In the genomic region with DNA sequence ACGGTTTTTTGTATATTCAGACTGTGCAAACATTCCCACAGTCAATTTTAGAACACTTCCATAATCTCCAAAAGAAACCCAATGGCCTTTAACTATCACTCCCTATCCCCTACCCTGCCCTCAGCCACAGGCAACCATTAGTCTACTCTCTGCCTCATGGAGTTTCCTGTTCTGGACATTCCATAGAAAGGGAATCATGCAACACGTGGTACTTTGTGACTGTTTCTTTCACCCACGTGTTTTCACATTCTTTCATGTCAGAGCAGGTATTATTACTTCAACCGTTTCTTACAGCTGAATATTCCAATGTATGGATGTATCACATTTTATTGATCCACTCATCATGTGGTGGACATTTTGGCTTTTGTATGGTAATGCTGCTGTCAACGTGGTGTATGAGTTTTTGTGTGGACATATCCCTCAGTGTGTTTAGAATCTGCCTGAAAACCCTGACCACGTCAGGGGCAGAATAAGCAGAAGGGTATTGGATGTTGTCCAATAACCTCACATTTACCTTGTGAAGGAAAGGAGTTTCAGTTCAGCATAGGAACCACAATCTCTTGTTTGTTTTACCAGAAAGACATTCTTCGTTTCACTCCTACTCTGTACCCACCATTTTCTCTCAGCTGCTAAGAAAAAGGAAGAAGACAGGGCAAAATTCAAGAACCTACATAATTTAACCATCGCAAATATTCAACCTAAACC, we compare ENCODE assay signal across 10 cellular contexts.
A peak's percentile ranks its signal among the peaks of the same experiment; 100 is the strongest.
DNase-seq lines count a peak whose midpoint lies in the region; ATAC-seq and TF ChIP-seq lines count a peak whose summit lies in the region.
"Had no signal": no experiment of that assay in that cellular context is flagged by ENCODE, and none has a peak within 500 bp of the region (broad histone marks: within the 10 kb centered on the region; RNA-seq: fewer than 3 reads in every experiment).

No MANE protein-coding gene starts in this region.

- H3K27me3 ChIP-seq in breast epithelium (no peaks in the 10 kb centered on the region), spleen (replicated peaks in 1 of 7) (no peaks in the 10 kb centered on the region)

- H3K27me3 Mint-ChIP-seq in MCF 10A (ENCODE audit: insufficient read depth, unreplicated experiment), result no peaks in the 10 kb centered on the region
- H3K27me3 Mint-ChIP-seq in activated T-helper 1 cell treated with anti-CD3 and anti-CD28 coated beads, Interleukin-12 subunit alpha, Interleukin-12 subunit beta, Interleukin-2, Interleukin-4 antibody, amounts not matched to agents 30 ng/mL and 10 ng/mL and 1 ng/mL, durations not matched to agents 14 hours and 24 hours and 36 hours (ENCODE audit: insufficient read depth), result no peaks in the 10 kb centered on the region
- no peaks in the 10 kb centered on the region for H3K27me3 Mint-ChIP-seq in glutamatergic neuron (ENCODE audit: unreplicated experiment)

- H3K4me1 Mint-ChIP-seq in MCF 10A (ENCODE audit: insufficient read depth, unreplicated experiment) (peaks cover 21% of the 10 kb centered on the region), glutamatergic neuron (ENCODE audit: low read depth, unreplicated experiment) (peaks cover 5% of the 10 kb centered on the region)
- peaks cover 13% of the 10 kb centered on the region for H3K4me1 Mint-ChIP-seq in activated T-helper 1 cell treated with anti-CD3 and anti-CD28 coated beads, Interleukin-12 subunit alpha, Interleukin-12 subunit beta, Interleukin-2, Interleukin-4 antibody, amounts not matched to agents 30 ng/mL and 10 ng/mL and 1 ng/mL, durations not matched to agents 14 hours and 24 hours and 36 hours (ENCODE audit: low read depth)

- H3K4me1 ChIP-seq in breast epithelium (no peaks in the 10 kb centered on the region), spleen (no peaks in the 10 kb centered on the region)

- no peak overlapping the region for H3K4me3 ChIP-seq in breast epithelium
- no peak overlapping the region for H3K4me3 ChIP-seq in spleen

- TF ChIP-seq POLR2A in breast epithelium (IDR thresholded peaks at IDR 0.05) (no peak), spleen (IDR thresholded peaks at IDR 0.05) (no peak)

- WGBS in spleen, 5 donors, result 64 to 84% (median 71%) methylated on average over 8 of the region's 8 CpGs

- H3K36me3 ChIP-seq in breast epithelium (no peaks in the 10 kb centered on the region), spleen (no peaks in the 10 kb centered on the region)

- H3K4me3 Mint-ChIP-seq in MCF 10A (ENCODE audit: unreplicated experiment) (no peak overlapping the region), glutamatergic neuron (ENCODE audit: unreplicated experiment) (no peak overlapping the region)
- H3K4me3 Mint-ChIP-seq in activated T-helper 1 cell treated with anti-CD3 and anti-CD28 coated beads, Interleukin-12 subunit alpha, Interleukin-12 subunit beta, Interleukin-2, Interleukin-4 antibody, amounts not matched to agents 30 ng/mL and 10 ng/mL and 1 ng/mL, durations not matched to agents 14 hours and 24 hours and 36 hours, result no peak overlapping the region

- POLR2A ChIA-PET in MCF 10A (lab: Yijun Ruan, JAX), result no interaction called here

- no peaks in the 10 kb centered on the region for H3K36me3 Mint-ChIP-seq in MCF 10A (ENCODE audit: insufficient read depth, unreplicated experiment)
- H3K36me3 Mint-ChIP-seq in activated T-helper 1 cell treated with anti-CD3 and anti-CD28 coated beads, Interleukin-12 subunit alpha, Interleukin-12 subunit beta, Interleukin-2, Interleukin-4 antibody, amounts not matched to agents 30 ng/mL and 10 ng/mL and 1 ng/mL, durations not matched to agents 14 hours and 24 hours and 36 hours (ENCODE audit: low read depth), result no peaks in the 10 kb centered on the region
- no peaks in the 10 kb centered on the region for H3K36me3 Mint-ChIP-seq in glutamatergic neuron (ENCODE audit: unreplicated experiment)

- no peaks in the 10 kb centered on the region for H3K9me3 Mint-ChIP-seq in MCF 10A (ENCODE audit: unreplicated experiment)
- no peaks in the 10 kb centered on the region for H3K9me3 Mint-ChIP-seq in activated T-helper 1 cell treated with anti-CD3 and anti-CD28 coated beads, Interleukin-12 subunit alpha, Interleukin-12 subunit beta, Interleukin-2, Interleukin-4 antibody, amounts not matched to agents 30 ng/mL and 10 ng/mL and 1 ng/mL, durations not matched to agents 14 hours and 24 hours and 36 hours
- H3K9me3 Mint-ChIP-seq in glutamatergic neuron (ENCODE audit: unreplicated experiment), result no peaks in the 10 kb centered on the region

- BruUV-seq in MCF 10A (replicated peaks; lab: Mats Ljungman, UMichigan), result no TSS peak

- H3K27ac Mint-ChIP-seq in MCF 10A (ENCODE audit: low read depth, unreplicated experiment) (peak overlapping the region; percentile 24), glutamatergic neuron (ENCODE audit: unreplicated experiment) (no peak overlapping the region)
- no peak overlapping the region for H3K27ac Mint-ChIP-seq in activated T-helper 1 cell treated with anti-CD3 and anti-CD28 coated beads, Interleukin-12 subunit alpha, Interleukin-12 subunit beta, Interleukin-2, Interleukin-4 antibody, amounts not matched to agents 30 ng/mL and 10 ng/mL and 1 ng/mL, durations not matched to agents 14 hours and 24 hours and 36 hours

- DNase-seq in MCF 10A (ENCODE audit: unreplicated experiment), result peak; percentile 25
- DNase-seq in breast epithelium (ENCODE audit: low spot score in 2 of 2), result no peak
- DNase-seq in RPMI8226, result peak; percentile 90
- no peak for DNase-seq in activated T-helper 1 cell treated with anti-CD3 and anti-CD28 coated beads, Interleukin-12 subunit alpha, Interleukin-12 subunit beta, Interleukin-2, Interleukin-4 antibody, amounts not matched to agents 30 ng/mL and 10 ng/mL and 1 ng/mL, durations not matched to agents 14 hours and 24 hours and 36 hours (ENCODE audit: low spot score)
- no peak for DNase-seq in caudate nucleus (lab: John Stamatoyannopoulos, UW)
- no peak for DNase-seq in spleen
- no peak for DNase-seq in glutamatergic neuron
- DNase-seq: NCI-H1092 treated with DMSO at 0.1 percent for 48 hours; NK-92 treated with Interleukin-12 subunit alpha and Interleukin-12 subunit beta, amount 100 ng/mL, for 24 hours had no signal

- CTCF ChIA-PET in MCF 10A (lab: Yijun Ruan, JAX), result interaction anchor here (0.9 kb wide), 1 partner anchor 108 kb away, joined by 5 read pairs; no protein-coding TSS in a partner anchor

- peak; percentile 36 for ATAC-seq in HG02798 (IDR thresholded peaks at IDR 0.05; ENCODE audit: poor library complexity, unreplicated experiment)

- intact Hi-C loops in MCF 10A (cut with micrococcal nuclease), result no loop called here
- intact Hi-C loops in breast epithelium (cut with DNase I; ENCODE audit: low total_unique reads), result no loop called here
- intact Hi-C loops in activated T-helper 1 cell treated with anti-CD3 and anti-CD28 coated beads, Interleukin-12 subunit alpha, Interleukin-12 subunit beta, Interleukin-2, Interleukin-4 antibody, amounts not matched to agents 30 ng/mL and 10 ng/mL and 1 ng/mL, durations not matched to agents 14 hours and 24 hours and 36 hours (cut with micrococcal nuclease), result no loop called here
- intact Hi-C loops in spleen (cut with DNase I; ENCODE audit: low total_unique reads), result no loop called here

- TF ChIP-seq CTCF in MCF 10A (IDR thresholded peaks at IDR 0.05; ENCODE audit: unreplicated experiment), result no peak
- no peak for TF ChIP-seq CTCF in breast epithelium (IDR thresholded peaks at IDR 0.05)
- TF ChIP-seq CTCF in spleen (IDR thresholded peaks at IDR 0.05 in 8 of 11, conservative IDR thresholded peaks at IDR 0.05 in 3 of 11), result no peak
- no peak for TF ChIP-seq CTCF in glutamatergic neuron (IDR thresholded peaks at IDR 0.05; ENCODE audit: partially characterized antibody, unreplicated experiment)

- no peak overlapping the region for H3K27ac ChIP-seq in breast epithelium
- no peak overlapping the region for H3K27ac ChIP-seq in caudate nucleus (ENCODE audit: low read depth, low read length)
- no peak overlapping the region for H3K27ac ChIP-seq in spleen

- H3K9me3 ChIP-seq in breast epithelium (no peaks in the 10 kb centered on the region), spleen (no peaks in the 10 kb centered on the region)

Comparison
In these comparisons a context has a peak if more than half of its experiments do, and no peak if none do; other contexts are left out.
1. DNase-seq: peak in MCF 10A (single experiment) and RPMI8226 (single experiment); none in breast epithelium (0 of 2), activated T-helper 1 cell treated with anti-CD3 and anti-CD28 coated beads, Interleukin-12 subunit alpha, Interleukin-12 subunit beta, Interleukin-2, Interleukin-4 antibody, amounts not matched to agents 30 ng/mL and 10 ng/mL and 1 ng/mL, durations not matched to agents 14 hours and 24 hours and 36 hours (single experiment), caudate nucleus (0 of 61), spleen (single experiment) and glutamatergic neuron (single experiment).